In the genomic region with DNA sequence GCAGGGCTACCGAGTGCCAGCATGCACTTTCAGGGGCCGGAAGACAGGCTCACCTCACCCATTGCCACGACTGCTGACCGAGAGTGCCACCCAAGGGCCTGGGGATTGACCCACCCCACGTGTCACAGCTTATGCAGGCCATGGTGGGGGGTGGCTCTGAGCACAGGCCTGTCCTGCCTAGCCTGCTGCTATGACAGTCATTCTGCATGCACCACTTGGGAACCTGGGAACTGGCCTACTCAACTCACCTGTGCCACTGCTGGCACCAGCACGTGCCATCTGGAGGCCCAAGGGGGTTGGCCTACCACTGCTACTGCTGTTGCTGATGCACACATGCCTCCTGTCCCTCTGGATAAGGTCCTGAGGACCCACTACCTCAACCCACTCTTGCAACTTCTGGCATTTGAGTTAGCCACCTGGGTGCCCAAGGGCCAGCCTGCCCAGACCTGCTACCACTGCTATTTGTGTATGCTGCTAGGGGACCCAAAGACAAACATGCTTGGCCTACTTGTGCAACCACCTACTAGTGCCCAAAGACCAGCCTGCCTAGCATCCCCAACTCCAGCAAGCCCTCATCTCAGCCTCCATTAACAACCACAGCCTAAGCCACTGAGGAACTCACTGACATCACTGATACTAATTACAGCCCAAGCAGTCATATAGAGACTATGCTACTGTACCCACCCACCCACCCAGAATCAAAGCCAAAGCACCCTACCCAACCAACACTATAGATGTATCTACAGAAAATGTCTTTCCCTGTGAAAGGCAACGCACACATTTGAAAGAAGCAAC, we compare ENCODE assay signal across 14 cellular contexts. TPM values are rescaled to one million over a fixed set of nuclear protein-coding genes. Genes with fewer than 3 reads are reported as not detected.
DNase-seq lines count a peak whose midpoint lies in the region; ATAC-seq and TF ChIP-seq lines count a peak whose summit lies in the region.
"Had no signal": no experiment of that assay in that cellular context is flagged by ENCODE, and none has a peak within 500 bp of the region (broad histone marks: within the 10 kb centered on the region; RNA-seq: fewer than 3 reads in every experiment).

No MANE protein-coding gene starts in this region.

- H3K27ac Mint-ChIP-seq in activated naive CD8-positive, alpha-beta T cell treated with anti-CD3 and anti-CD28 coated beads, Interleukin-2, amount 50 U/mL, for 24 hours: no peak overlapping the region
- no peak overlapping the region for H3K27ac Mint-ChIP-seq in activated naive CD8-positive, alpha-beta T cell treated with anti-CD3 and anti-CD28 coated beads for 36 hours
- H3K27ac Mint-ChIP-seq: CD4-positive, alpha-beta memory T cell had no signal

- no peak for TF ChIP-seq CTCF in esophagus muscularis mucosa (IDR thresholded peaks at IDR 0.05)

- H3K4me1 ChIP-seq in esophagus muscularis mucosa: no peaks in the 10 kb centered on the region
- H3K4me1 ChIP-seq: BE2C had no signal

- H3K9me3 ChIP-seq in esophagus muscularis mucosa: peaks cover 0 to 29% (median 16%) of the 10 kb centered on the region in 4 donors

- no peaks in the 10 kb centered on the region for H3K36me3 ChIP-seq in esophagus muscularis mucosa
- H3K36me3 ChIP-seq: BE2C had no signal

- 100% methylated on average over 1 of the region's 7 CpGs for WGBS in esophagus muscularis mucosa

- H3K27me3 Mint-ChIP-seq in activated naive CD8-positive, alpha-beta T cell treated with anti-CD3 and anti-CD28 coated beads, Interleukin-2, amount 50 U/mL, for 24 hours: peaks cover 21% of the 10 kb centered on the region
- H3K27me3 Mint-ChIP-seq in activated naive CD8-positive, alpha-beta T cell treated with anti-CD3 and anti-CD28 coated beads for 36 hours: peaks cover 23% of the 10 kb centered on the region

- ATAC-seq in activated naive CD8-positive, alpha-beta T cell treated with anti-CD3 and anti-CD28 coated beads, Interleukin-2, amount 50 U/mL, for 24 hours: no peak
- ATAC-seq in stimulated activated naive CD8-positive, alpha-beta T cell treated with anti-CD3 and anti-CD28 coated beads, Interleukin-15, Interleukin-2, amounts not matched to agents 100 U/mL and 50 U/mL, for 24 hours: peak; percentile 46
- no peak for ATAC-seq in GM18502 (IDR thresholded peaks at IDR 0.05; ENCODE audit: poor library complexity, unreplicated experiment)
- no peak for ATAC-seq in GM18505 (IDR thresholded peaks at IDR 0.05; ENCODE audit: unreplicated experiment)
- ATAC-seq: HCT116, HepG2 had no signal

- H3K9me3 Mint-ChIP-seq in activated naive CD8-positive, alpha-beta T cell treated with anti-CD3 and anti-CD28 coated beads, Interleukin-2, amount 50 U/mL, for 24 hours: peaks cover 28% of the 10 kb centered on the region
- peaks cover 23% of the 10 kb centered on the region for H3K9me3 Mint-ChIP-seq in activated naive CD8-positive, alpha-beta T cell treated with anti-CD3 and anti-CD28 coated beads for 36 hours

- TF ChIP-seq POLR2A in esophagus muscularis mucosa (IDR thresholded peaks at IDR 0.05; ENCODE audit: low read depth): no peak
- TF ChIP-seq POLR2A in GM18505 (IDR thresholded peaks at IDR 0.05; ENCODE audit: borderline replicate concordance, extremely low read depth, insufficient read depth, insufficient read length): no peak

- H3K4me3 ChIP-seq in esophagus muscularis mucosa: no peak overlapping the region
- H3K4me3 ChIP-seq: GM23248 had no signal

- H3K27ac ChIP-seq in esophagus muscularis mucosa (replicated peaks in 1 of 4): no peak overlapping the region
- H3K27ac ChIP-seq: C4-2B, GM23248 had no signal

- peak overlapping the region; percentile 17 for H3K4me3 Mint-ChIP-seq in activated naive CD8-positive, alpha-beta T cell treated with anti-CD3 and anti-CD28 coated beads, Interleukin-2, amount 50 U/mL, for 24 hours
- H3K4me3 Mint-ChIP-seq in activated naive CD8-positive, alpha-beta T cell treated with anti-CD3 and anti-CD28 coated beads for 36 hours: no peak overlapping the region

- H3K4me1 Mint-ChIP-seq in activated naive CD8-positive, alpha-beta T cell treated with anti-CD3 and anti-CD28 coated beads, Interleukin-2, amount 50 U/mL, for 24 hours: peaks cover 24% of the 10 kb centered on the region
- H3K4me1 Mint-ChIP-seq in activated naive CD8-positive, alpha-beta T cell treated with anti-CD3 and anti-CD28 coated beads for 36 hours: peaks cover 9% of the 10 kb centered on the region
- H3K4me1 Mint-ChIP-seq: CD4-positive, alpha-beta memory T cell had no signal

- H3K36me3 Mint-ChIP-seq in activated naive CD8-positive, alpha-beta T cell treated with anti-CD3 and anti-CD28 coated beads, Interleukin-2, amount 50 U/mL, for 24 hours (ENCODE audit: low read depth): peaks cover 10% of the 10 kb centered on the region
- peaks cover 5% of the 10 kb centered on the region for H3K36me3 Mint-ChIP-seq in activated naive CD8-positive, alpha-beta T cell treated with anti-CD3 and anti-CD28 coated beads for 36 hours

- intact Hi-C loops in esophagus muscularis mucosa (cut with DNase I): no loop called here

- no peak for TF ChIP-seq EP300 in esophagus muscularis mucosa (IDR thresholded peaks at IDR 0.05)

- DNase-seq in activated naive CD8-positive, alpha-beta T cell treated with anti-CD3 and anti-CD28 coated beads, Interleukin-2, amount 50 U/mL, for 24 hours: no peak
- DNase-seq in activated naive CD8-positive, alpha-beta T cell treated with anti-CD3 and anti-CD28 coated beads for 36 hours: no peak
- DNase-seq in esophagus muscularis mucosa (ENCODE audit: extremely low spot score): peak; percentile 62
- DNase-seq in stimulated activated naive CD8-positive, alpha-beta T cell treated with anti-CD3 and anti-CD28 coated beads, Interleukin-15, Interleukin-2, amounts not matched to agents 100 U/mL and 50 U/mL, for 24 hours: no peak
- DNase-seq in NCI-H1930 (lab: John Stamatoyannopoulos, UW): no peak
- DNase-seq: BE2C; CD4-positive, alpha-beta memory T cell; DMS79; GM23248 had no signal

- peaks cover 0 to 5% (median 0%) of the 10 kb centered on the region in 4 donors for H3K27me3 ChIP-seq in esophagus muscularis mucosa
- H3K27me3 ChIP-seq: BE2C had no signal

RNA-seq across cellular contexts. Expression of gene NARS2, which starts 59.0 kb away (rescaled TPM):
- 10 to 100 TPM; 25.7 to 32.3 TPM for total RNA-seq in activated naive CD8-positive, alpha-beta T cell treated with anti-CD3 and anti-CD28 coated beads for 36 hours
- 10 to 100 TPM in 2 of 4 donors, 1 to 10 TPM in 2; 9.1 to 10.4 (median 9.8) TPM for total RNA-seq in esophagus muscularis mucosa
